In genomic region chr4:153564630-153565525, GRCh38 we compare ENCODE assay signal across 1 cellular context.
TF ChIP-seq lines count a peak whose summit lies in the region.

No MANE protein-coding gene starts in this region.

TF ChIP-seq in HepG2, 621 proteins besides CTCF, POLR2A, EP300 and RAD21 (continued from another document and continues in another):
- TF ChIP-seq ATF4 (CRISPR knock-in tag; IDR thresholded peaks at IDR 0.05) (peak in 1 of 2 experiments; percentile 85; a peak in 2 of 4 replicates), ZC3H4 (CRISPR knock-in tag; IDR thresholded peaks at IDR 0.05; ENCODE audit: borderline replicate concordance) (no peak), JUND (CRISPR knock-in tag; IDR thresholded peaks at IDR 0.05) (peak; percentile 74; the same call in 1 of the 2 replicates), SATB2 (CRISPR knock-in tag; IDR thresholded peaks at IDR 0.05) (no peak), ZBTB46 (CRISPR knock-in tag; IDR thresholded peaks at IDR 0.05; ENCODE audit: borderline replicate concordance) (no peak), POGZ (CRISPR knock-in tag; IDR thresholded peaks at IDR 0.05) (peak; percentile 88), YY1 (IDR thresholded peaks at IDR 0.05; ENCODE audit: insufficient read depth, insufficient replicate concordance, low read depth, low read length) (no peak), ZFP82 (CRISPR knock-in tag; IDR thresholded peaks at IDR 0.05; ENCODE audit: borderline replicate concordance) (no peak), KAT8 (CRISPR knock-in tag; IDR thresholded peaks at IDR 0.05) (peak; percentile 81), ATF6 (CRISPR knock-in tag; conservative IDR thresholded peaks at IDR 0.05) (no peak), RBAK (CRISPR knock-in tag; IDR thresholded peaks at IDR 0.05) (no peak), REST (IDR thresholded peaks at IDR 0.05; ENCODE audit: borderline replicate concordance in 1 of 2, low read depth in 1 of 2, low read length in 2 of 2) (0 out of 4 replicates have a peak, but pooled peaks of 1 of the 2 experiments have one; percentile 44), RARG (CRISPR knock-in tag; IDR thresholded peaks at IDR 0.05; ENCODE audit: low read depth) (no peak), ZNF614 (CRISPR knock-in tag; IDR thresholded peaks at IDR 0.05; ENCODE audit: borderline replicate concordance) (peak; percentile 85), SP5 (CRISPR knock-in tag; IDR thresholded peaks at IDR 0.05; ENCODE audit: borderline replicate concordance, low read depth) (peak; percentile 53; the same call in 1 of the 2 replicates), NAIF1 (CRISPR knock-in tag; IDR thresholded peaks at IDR 0.05; ENCODE audit: borderline replicate concordance) (no peak), ZSCAN9 (CRISPR knock-in tag; IDR thresholded peaks at IDR 0.05; ENCODE audit: borderline replicate concordance) (peak; percentile 68; the same call in 1 of the 2 replicates), SRY (CRISPR knock-in tag; IDR thresholded peaks at IDR 0.05) (no peak), PATZ1 (CRISPR knock-in tag; IDR thresholded peaks at IDR 0.05) (no peak), ZNF740 (CRISPR knock-in tag; IDR thresholded peaks at IDR 0.05) (no peak), REPIN1 (CRISPR knock-in tag; IDR thresholded peaks at IDR 0.05; ENCODE audit: borderline replicate concordance, low read depth) (peak; percentile 72; the same call in 1 of the 2 replicates), RFXANK (CRISPR knock-in tag; IDR thresholded peaks at IDR 0.05) (no peak), YEATS2 (CRISPR knock-in tag; IDR thresholded peaks at IDR 0.05; ENCODE audit: borderline replicate concordance) (peak; percentile 58; the same call in 1 of the 2 replicates)
- TF ChIP-seq, protein P1, sequence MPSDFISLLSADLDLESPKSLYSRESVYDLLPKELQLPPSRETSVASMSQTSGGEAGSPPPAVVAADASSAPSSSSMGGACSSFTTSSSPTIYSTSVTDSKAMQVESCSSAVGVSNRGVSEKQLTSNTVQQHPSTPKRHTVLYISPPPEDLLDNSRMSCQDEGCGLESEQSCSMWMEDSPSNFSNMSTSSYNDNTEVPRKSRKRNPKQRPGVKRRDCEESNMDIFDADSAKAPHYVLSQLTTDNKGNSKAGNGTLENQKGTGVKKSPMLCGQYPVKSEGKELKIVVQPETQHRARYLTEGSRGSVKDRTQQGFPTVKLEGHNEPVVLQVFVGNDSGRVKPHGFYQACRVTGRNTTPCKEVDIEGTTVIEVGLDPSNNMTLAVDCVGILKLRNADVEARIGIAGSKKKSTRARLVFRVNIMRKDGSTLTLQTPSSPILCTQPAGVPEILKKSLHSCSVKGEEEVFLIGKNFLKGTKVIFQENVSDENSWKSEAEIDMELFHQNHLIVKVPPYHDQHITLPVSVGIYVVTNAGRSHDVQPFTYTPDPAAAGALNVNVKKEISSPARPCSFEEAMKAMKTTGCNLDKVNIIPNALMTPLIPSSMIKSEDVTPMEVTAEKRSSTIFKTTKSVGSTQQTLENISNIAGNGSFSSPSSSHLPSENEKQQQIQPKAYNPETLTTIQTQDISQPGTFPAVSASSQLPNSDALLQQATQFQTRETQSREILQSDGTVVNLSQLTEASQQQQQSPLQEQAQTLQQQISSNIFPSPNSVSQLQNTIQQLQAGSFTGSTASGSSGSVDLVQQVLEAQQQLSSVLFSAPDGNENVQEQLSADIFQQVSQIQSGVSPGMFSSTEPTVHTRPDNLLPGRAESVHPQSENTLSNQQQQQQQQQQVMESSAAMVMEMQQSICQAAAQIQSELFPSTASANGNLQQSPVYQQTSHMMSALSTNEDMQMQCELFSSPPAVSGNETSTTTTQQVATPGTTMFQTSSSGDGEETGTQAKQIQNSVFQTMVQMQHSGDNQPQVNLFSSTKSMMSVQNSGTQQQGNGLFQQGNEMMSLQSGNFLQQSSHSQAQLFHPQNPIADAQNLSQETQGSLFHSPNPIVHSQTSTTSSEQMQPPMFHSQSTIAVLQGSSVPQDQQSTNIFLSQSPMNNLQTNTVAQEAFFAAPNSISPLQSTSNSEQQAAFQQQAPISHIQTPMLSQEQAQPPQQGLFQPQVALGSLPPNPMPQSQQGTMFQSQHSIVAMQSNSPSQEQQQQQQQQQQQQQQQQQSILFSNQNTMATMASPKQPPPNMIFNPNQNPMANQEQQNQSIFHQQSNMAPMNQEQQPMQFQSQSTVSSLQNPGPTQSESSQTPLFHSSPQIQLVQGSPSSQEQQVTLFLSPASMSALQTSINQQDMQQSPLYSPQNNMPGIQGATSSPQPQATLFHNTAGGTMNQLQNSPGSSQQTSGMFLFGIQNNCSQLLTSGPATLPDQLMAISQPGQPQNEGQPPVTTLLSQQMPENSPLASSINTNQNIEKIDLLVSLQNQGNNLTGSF (CRISPR knock-in tag; IDR thresholded peaks at IDR 0.05), result no peak
- TF ChIP-seq, protein P2, sequence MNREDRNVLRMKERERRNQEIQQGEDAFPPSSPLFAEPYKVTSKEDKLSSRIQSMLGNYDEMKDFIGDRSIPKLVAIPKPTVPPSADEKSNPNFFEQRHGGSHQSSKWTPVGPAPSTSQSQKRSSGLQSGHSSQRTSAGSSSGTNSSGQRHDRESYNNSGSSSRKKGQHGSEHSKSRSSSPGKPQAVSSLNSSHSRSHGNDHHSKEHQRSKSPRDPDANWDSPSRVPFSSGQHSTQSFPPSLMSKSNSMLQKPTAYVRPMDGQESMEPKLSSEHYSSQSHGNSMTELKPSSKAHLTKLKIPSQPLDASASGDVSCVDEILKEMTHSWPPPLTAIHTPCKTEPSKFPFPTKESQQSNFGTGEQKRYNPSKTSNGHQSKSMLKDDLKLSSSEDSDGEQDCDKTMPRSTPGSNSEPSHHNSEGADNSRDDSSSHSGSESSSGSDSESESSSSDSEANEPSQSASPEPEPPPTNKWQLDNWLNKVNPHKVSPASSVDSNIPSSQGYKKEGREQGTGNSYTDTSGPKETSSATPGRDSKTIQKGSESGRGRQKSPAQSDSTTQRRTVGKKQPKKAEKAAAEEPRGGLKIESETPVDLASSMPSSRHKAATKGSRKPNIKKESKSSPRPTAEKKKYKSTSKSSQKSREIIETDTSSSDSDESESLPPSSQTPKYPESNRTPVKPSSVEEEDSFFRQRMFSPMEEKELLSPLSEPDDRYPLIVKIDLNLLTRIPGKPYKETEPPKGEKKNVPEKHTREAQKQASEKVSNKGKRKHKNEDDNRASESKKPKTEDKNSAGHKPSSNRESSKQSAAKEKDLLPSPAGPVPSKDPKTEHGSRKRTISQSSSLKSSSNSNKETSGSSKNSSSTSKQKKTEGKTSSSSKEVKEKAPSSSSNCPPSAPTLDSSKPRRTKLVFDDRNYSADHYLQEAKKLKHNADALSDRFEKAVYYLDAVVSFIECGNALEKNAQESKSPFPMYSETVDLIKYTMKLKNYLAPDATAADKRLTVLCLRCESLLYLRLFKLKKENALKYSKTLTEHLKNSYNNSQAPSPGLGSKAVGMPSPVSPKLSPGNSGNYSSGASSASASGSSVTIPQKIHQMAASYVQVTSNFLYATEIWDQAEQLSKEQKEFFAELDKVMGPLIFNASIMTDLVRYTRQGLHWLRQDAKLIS (CRISPR knock-in tag; IDR thresholded peaks at IDR 0.05), result no peak
- TF ChIP-seq, protein P3, sequence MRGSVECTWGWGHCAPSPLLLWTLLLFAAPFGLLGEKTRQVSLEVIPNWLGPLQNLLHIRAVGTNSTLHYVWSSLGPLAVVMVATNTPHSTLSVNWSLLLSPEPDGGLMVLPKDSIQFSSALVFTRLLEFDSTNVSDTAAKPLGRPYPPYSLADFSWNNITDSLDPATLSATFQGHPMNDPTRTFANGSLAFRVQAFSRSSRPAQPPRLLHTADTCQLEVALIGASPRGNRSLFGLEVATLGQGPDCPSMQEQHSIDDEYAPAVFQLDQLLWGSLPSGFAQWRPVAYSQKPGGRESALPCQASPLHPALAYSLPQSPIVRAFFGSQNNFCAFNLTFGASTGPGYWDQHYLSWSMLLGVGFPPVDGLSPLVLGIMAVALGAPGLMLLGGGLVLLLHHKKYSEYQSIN (CRISPR knock-in tag; IDR thresholded peaks at IDR 0.05; ENCODE audit: borderline replicate concordance), result no peak
- TF ChIP-seq, protein P4, sequence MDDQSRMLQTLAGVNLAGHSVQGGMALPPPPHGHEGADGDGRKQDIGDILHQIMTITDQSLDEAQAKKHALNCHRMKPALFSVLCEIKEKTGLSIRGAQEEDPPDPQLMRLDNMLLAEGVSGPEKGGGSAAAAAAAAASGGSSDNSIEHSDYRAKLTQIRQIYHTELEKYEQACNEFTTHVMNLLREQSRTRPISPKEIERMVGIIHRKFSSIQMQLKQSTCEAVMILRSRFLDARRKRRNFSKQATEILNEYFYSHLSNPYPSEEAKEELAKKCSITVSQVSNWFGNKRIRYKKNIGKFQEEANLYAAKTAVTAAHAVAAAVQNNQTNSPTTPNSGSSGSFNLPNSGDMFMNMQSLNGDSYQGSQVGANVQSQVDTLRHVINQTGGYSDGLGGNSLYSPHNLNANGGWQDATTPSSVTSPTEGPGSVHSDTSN (CRISPR knock-in tag; IDR thresholded peaks at IDR 0.05; ENCODE audit: borderline replicate concordance), result no peak
- TF ChIP-seq, protein P5, sequence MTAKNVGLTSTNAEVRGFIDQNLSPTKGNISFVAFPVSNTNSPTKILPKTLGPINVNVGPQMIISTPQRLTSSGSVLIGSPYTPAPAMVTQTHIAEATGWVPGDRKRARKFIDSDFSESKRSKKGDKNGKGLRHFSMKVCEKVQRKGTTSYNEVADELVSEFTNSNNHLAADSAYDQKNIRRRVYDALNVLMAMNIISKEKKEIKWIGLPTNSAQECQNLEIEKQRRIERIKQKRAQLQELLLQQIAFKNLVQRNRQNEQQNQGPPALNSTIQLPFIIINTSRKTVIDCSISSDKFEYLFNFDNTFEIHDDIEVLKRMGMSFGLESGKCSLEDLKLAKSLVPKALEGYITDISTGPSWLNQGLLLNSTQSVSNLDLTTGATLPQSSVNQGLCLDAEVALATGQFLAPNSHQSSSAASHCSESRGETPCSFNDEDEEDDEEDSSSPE (CRISPR knock-in tag; IDR thresholded peaks at IDR 0.05), result no peak
